In genomic region chr1:8562222-8562621, GRCh38 we compare ENCODE assay signal across 19 cellular contexts.
DNase-seq lines count a peak whose midpoint lies in the region; ATAC-seq and TF ChIP-seq lines count a peak whose summit lies in the region.
"Had no signal": no experiment of that assay in that cellular context is flagged by ENCODE, and none has a peak within 500 bp of the region (broad histone marks: within the 10 kb centered on the region; RNA-seq: fewer than 3 reads in every experiment).

No MANE protein-coding gene starts in this region.

- no peak overlapping the region for H3K9ac ChIP-seq in SU-DHL-6 (ENCODE audit: low read length)

- H4K20me1 ChIP-seq in SU-DHL-6 (ENCODE audit: low read depth, low read length) = no peaks in the 10 kb centered on the region

- intact Hi-C loops in left cardiac atrium (cut with DNase I) = loop anchor here (5.0 kb wide), 2 partner anchors 110 to 165 kb away; no protein-coding TSS in a partner anchor
- intact Hi-C loops in uterus (cut with DNase I; ENCODE audit: low total_unique reads) = no loop called here

- H2AFZ ChIP-seq in SU-DHL-6 (ENCODE audit: low read depth, low read length, severe bottlenecking) = no peak overlapping the region

- H3K4me3 ChIP-seq in cardiac muscle cell (no peak overlapping the region), SU-DHL-6 (ENCODE audit: insufficient read depth, low read length, poor library complexity, severe bottlenecking) (no peak overlapping the region), uterus (no peak overlapping the region), H7 (ENCODE audit: insufficient read depth, low read depth, low read length) (no peak overlapping the region)
- H3K4me3 ChIP-seq: SK-N-MC had no signal

- H3K4me2 ChIP-seq in SU-DHL-6 (ENCODE audit: low read depth, low read length, poor library complexity, severe bottlenecking) = peak overlapping the region; percentile 20

- ATAC-seq in left cardiac atrium = no peak
- no peak for ATAC-seq in HG03175 (IDR thresholded peaks at IDR 0.05; ENCODE audit: unreplicated experiment)
- ATAC-seq: Right ventricle myocardium inferior had no signal

- H3K4me1 ChIP-seq in cardiac muscle cell (ENCODE audit: low read depth) (peaks cover 32% of the 10 kb centered on the region), uterus (peaks cover 0 to 13% of the 10 kb centered on the region in 2 donors)

- no peak for TF ChIP-seq POLR2A in uterus (IDR thresholded peaks at IDR 0.05)

- H3K9me3 ChIP-seq in cardiac muscle cell (ENCODE audit: low read depth) (no peaks in the 10 kb centered on the region), SU-DHL-6 (ENCODE audit: insufficient read depth, low read length) (no peaks in the 10 kb centered on the region), uterus (no peaks in the 10 kb centered on the region)

- no peak for TF ChIP-seq CTCF in cardiac muscle cell (IDR thresholded peaks at IDR 0.05; ENCODE audit: low read depth, low read length)
- TF ChIP-seq CTCF in SU-DHL-6 (IDR thresholded peaks at IDR 0.05; ENCODE audit: insufficient read depth, low read length, poor library complexity, severe bottlenecking) = no peak
- TF ChIP-seq CTCF in uterus (IDR thresholded peaks at IDR 0.05) = no peak

- H3F3A ChIP-seq in SU-DHL-6 (ENCODE audit: insufficient read depth) = no peaks in the 10 kb centered on the region

- H3K27ac ChIP-seq in cardiac muscle cell (peak overlapping the region; percentile 72), SU-DHL-6 (ENCODE audit: low read depth, low read length) (no peak overlapping the region), uterus (peak overlapping the region; percentile 68 to 72)
- H3K27ac ChIP-seq: 22Rv1 had no signal

- H3K79me2 ChIP-seq in SU-DHL-6 (ENCODE audit: insufficient read depth, low read length) = no peaks in the 10 kb centered on the region

- DNase-seq in cardiac muscle cell (ENCODE audit: low read depth in 1 of 2, low spot score in 1 of 2) (no peak), left cardiac atrium (no peak), germinal center (ENCODE audit: low spot score) (peak; percentile 4), uterus (no peak), H7 (no peak), NCI-H2171 treated with DMSO at 0.1 percent for 48 hours (lab: John Stamatoyannopoulos, UW) (no peak)
- DNase-seq: Calu3; CD4-positive, CD25-positive, alpha-beta regulatory T cell; HCEC 1CT; KBM-7; NCI-H1092 treated with DMSO at 0.1 percent for 48 hours; NCI-H1694; NCI-H446; NCI-H774 had no signal

- H3K9me2 ChIP-seq in SU-DHL-6 (replicated peaks; ENCODE audit: insufficient read depth, low read length) = no peaks in the 10 kb centered on the region

- H3K27me3 ChIP-seq in cardiac muscle cell (no peaks in the 10 kb centered on the region), SU-DHL-6 (ENCODE audit: low read length) (no peaks in the 10 kb centered on the region), uterus (no peaks in the 10 kb centered on the region), H7 (ENCODE audit: control insufficient read depth, insufficient read depth, low read length) (no peaks in the 10 kb centered on the region)

- H3K36me3 ChIP-seq in cardiac muscle cell (no peaks in the 10 kb centered on the region), SU-DHL-6 (ENCODE audit: low read length) (no peaks in the 10 kb centered on the region), uterus (no peaks in the 10 kb centered on the region), H7 (replicated peaks; ENCODE audit: control insufficient read depth, insufficient read depth, low read length) (no peaks in the 10 kb centered on the region)
